16 cellular contexts compared by ENCODE assay signal in genomic region chr7:81211617-81212016, GRCh38.
DNase-seq lines count a peak whose midpoint lies in the region; ATAC-seq, FAIRE-seq and TF ChIP-seq lines count a peak whose summit lies in the region.
"Had no signal": no experiment of that assay in that cellular context is flagged by ENCODE, and none has a peak within 500 bp of the region (broad histone marks: within the 10 kb centered on the region; RNA-seq: fewer than 3 reads in every experiment).

No MANE protein-coding gene starts in this region.

- H2AK5ac ChIP-seq in H1 (ENCODE audit: low read depth, low read length) = no peak overlapping the region

- H4K5ac ChIP-seq in H1 (ENCODE audit: insufficient read length, low read depth, low read length) = no peak overlapping the region

- no peak overlapping the region for H3K23ac ChIP-seq in H1 (ENCODE audit: insufficient read length)

- H3K56ac ChIP-seq in H1 (replicated peaks; ENCODE audit: insufficient read length, low read depth, low read length) = no peak overlapping the region

- H3K36me3 ChIP-seq in H1 (ENCODE audit: control insufficient read depth in 2 of 4, insufficient read depth in 4 of 4, low read length in 3 of 4) = no peaks in the 10 kb centered on the region
- no peaks in the 10 kb centered on the region for H3K36me3 ChIP-seq in neural progenitor cell
- H3K36me3 ChIP-seq: BLaER1, thoracic aorta had no signal

- WGBS in H1 (ENCODE audit: extremely low coverage in 1 of 2, insufficient coverage in 1 of 2, insufficient read length in 1 of 2, insufficient replicate concordance in 2 of 2, low coverage in 1 of 2, low lambda C conversion rate in 2 of 2, missing lambda C conversion rate in 1 of 2), 2 experiments = 95% methylated on average over 7 of the region's 7 CpGs; no CpG with 5 or more reads in 1 of the 2 experiments

- no peak overlapping the region for H2BK20ac ChIP-seq in H1 (ENCODE audit: low read length)

- H3K4me1 Mint-ChIP-seq in neural progenitor cell (peaks cover 20% of the 10 kb centered on the region), Calu3 (ENCODE audit: low read depth, unreplicated experiment) (no peaks in the 10 kb centered on the region)

- H4K20me1 ChIP-seq in H1 (replicated peaks in 1 of 2; ENCODE audit: control insufficient read depth in 1 of 2, insufficient read depth in 2 of 2, low read length in 2 of 2) = no peaks in the 10 kb centered on the region
- no peaks in the 10 kb centered on the region for H4K20me1 ChIP-seq in neural progenitor cell (ENCODE audit: low read depth)
- H4K20me1 ChIP-seq: BLaER1 had no signal

- no peak overlapping the region for H4K91ac ChIP-seq in H1 (replicated peaks; ENCODE audit: insufficient read length, low read length)

- TF ChIP-seq EP300 in H1 (IDR thresholded peaks at IDR 0.05; ENCODE audit: borderline replicate concordance in 1 of 2, low read depth in 2 of 2, low read length in 2 of 2) = no peak

- no peaks in the 10 kb centered on the region for H3K4me1 ChIP-seq in H1 (replicated peaks in 1 of 4; ENCODE audit: control insufficient read depth in 3 of 4, insufficient read depth in 4 of 4, low read length in 3 of 4)
- peaks cover 19% of the 10 kb centered on the region for H3K4me1 ChIP-seq in neural progenitor cell
- H3K4me1 ChIP-seq: BLaER1 had no signal

- H3K9ac ChIP-seq in H1 (replicated peaks in 1 of 4; ENCODE audit: extremely low read depth in 1 of 4, low read depth in 3 of 4, low read length in 3 of 4) = no peak overlapping the region
- no peak overlapping the region for H3K9ac ChIP-seq in neural progenitor cell
- H3K9ac ChIP-seq: BLaER1 had no signal

- no peak overlapping the region; the same call in 1 of the 2 replicates for H2BK12ac ChIP-seq in H1 (ENCODE audit: low read depth, low read length)

- H3K4ac ChIP-seq in H1 (replicated peaks; ENCODE audit: insufficient read length, low read depth, low read length) = no peak overlapping the region

- H3K27me3 ChIP-seq in H1 (replicated peaks in 1 of 4; ENCODE audit: control insufficient read depth in 3 of 4, extremely low read depth in 1 of 4, insufficient read depth in 3 of 4, low read length in 3 of 4) (no peaks in the 10 kb centered on the region), neural progenitor cell (no peaks in the 10 kb centered on the region)
- H3K27me3 ChIP-seq: BLaER1 had no signal

- no peak overlapping the region for H3K14ac ChIP-seq in H1 (ENCODE audit: insufficient read length)

- FAIRE-seq in H1 (lab: Jason Lieb, UNC) = no peak
- FAIRE-seq: HTR-8/SVneo had no signal

- CTCF ChIA-PET in H1 (lab: Charles Lee; ENCODE audit: partially characterized antibody) = interaction anchor here (0.6 to 0.9 kb wide), 2 partner anchors 12 to 1184 kb away, joined by 3 to 5 read pairs; no protein-coding TSS in a partner anchor
- CTCF ChIA-PET in Calu3 (lab: Charles Lee) = no interaction called here

- H3K4me2 ChIP-seq in H1 (ENCODE audit: insufficient read depth in 1 of 2, low read depth in 2 of 2, low read length in 2 of 2) = no peak overlapping the region
- H3K4me2 ChIP-seq in neural progenitor cell = no peak overlapping the region
- H3K4me2 ChIP-seq: BLaER1 had no signal

- DNase-seq in ELR (ENCODE audit: low read depth) (peak; percentile 64), OCI-M1 (lab: John Stamatoyannopoulos, UW) (peak; percentile 86), H1 (ENCODE audit: low read depth in 1 of 2, low spot score in 2 of 2) (no peak), neural progenitor cell (ENCODE audit: low spot score) (peak; percentile 19), coronary artery (ENCODE audit: low spot score) (no peak), HuH-7.5 (ENCODE audit: low spot score) (no peak), Calu3 (no peak)
- DNase-seq: activated effector memory CD4-positive, alpha-beta T cell treated with anti-CD3 and anti-CD28 coated beads, Interleukin-2, amount 50 U/mL, for 16 hours; MM.1S; NCI-H2081; NCI-H524 treated with DMSO at 0.1 percent for 48 hours; T-helper 1 cell had no signal

- H3K27ac ChIP-seq in H1 (ENCODE audit: low read depth, low read length) (no peak overlapping the region), neural progenitor cell (no peak overlapping the region), coronary artery (no peak overlapping the region)
- H3K27ac ChIP-seq: BLaER1, thoracic aorta had no signal

- no peak for ATAC-seq in HG03442 (IDR thresholded peaks at IDR 0.05; ENCODE audit: unreplicated experiment)

- intact Hi-C loops in Calu3 (cut with micrococcal nuclease; ENCODE audit: unreplicated experiment) = no loop called here

- H3K4me3 ChIP-seq in H1 (ENCODE audit: extremely low read depth in 1 of 4, insufficient read depth in 2 of 4, low read depth in 3 of 4, low read length in 4 of 4) (no peak overlapping the region), neural progenitor cell (no peak overlapping the region), coronary artery (no peak overlapping the region)
- H3K4me3 ChIP-seq: BLaER1, thoracic aorta had no signal

- H3K18ac ChIP-seq in H1 (ENCODE audit: extremely low read depth, low read length) = no peak overlapping the region

- H2BK5ac ChIP-seq in H1 (ENCODE audit: low read depth, low read length) = no peak overlapping the region

- H3K79me1 ChIP-seq in H1 (ENCODE audit: low read depth, low read length) = no peaks in the 10 kb centered on the region

- H4K8ac ChIP-seq in H1 (ENCODE audit: extremely low read depth, insufficient read depth, low read length) = no peak overlapping the region

- H3K9me3 ChIP-seq in H1 (ENCODE audit: insufficient read depth in 2 of 2, low read depth in 1 of 2, low read length in 1 of 2) (no peaks in the 10 kb centered on the region), neural progenitor cell (ENCODE audit: low read depth) (no peaks in the 10 kb centered on the region)
- H3K9me3 ChIP-seq: BLaER1, thoracic aorta had no signal

- peak overlapping the region; percentile 55; the same call in 1 of the 2 replicates for H2AFZ ChIP-seq in H1 (ENCODE audit: low read length)
- peak overlapping the region; percentile 40 for H2AFZ ChIP-seq in neural progenitor cell (replicated peaks)

- H3K9me3 Mint-ChIP-seq in neural progenitor cell (no peaks in the 10 kb centered on the region), Calu3 (ENCODE audit: low read depth, unreplicated experiment) (no peaks in the 10 kb centered on the region)

- TF ChIP-seq POLR2A in H1 (IDR thresholded peaks at IDR 0.05; ENCODE audit: control extremely low read depth in 1 of 2, low read depth in 2 of 2, low read length in 2 of 2) = no peak

- H3K79me2 ChIP-seq in H1 (ENCODE audit: control insufficient read depth in 1 of 2, insufficient read depth in 2 of 2, low read length in 2 of 2) = no peaks in the 10 kb centered on the region
- H3K79me2 ChIP-seq in neural progenitor cell (ENCODE audit: low read depth) = no peaks in the 10 kb centered on the region

- H3K23me2 ChIP-seq in H1 (ENCODE audit: low read depth, low read length) = no peaks in the 10 kb centered on the region; the same call in 1 of the 2 replicates

- H3K4me3 Mint-ChIP-seq in neural progenitor cell (no peak overlapping the region), Calu3 (ENCODE audit: low read depth, unreplicated experiment) (no peak overlapping the region)

- no peak for TF ChIP-seq RAD21 in H1 (IDR thresholded peaks at IDR 0.05 in 1 of 2, conservative IDR thresholded peaks at IDR 0.05 in 1 of 2; ENCODE audit: low read depth in 2 of 2, low read length in 2 of 2)

- H3K27ac Mint-ChIP-seq in neural progenitor cell = no peak overlapping the region
- no peak overlapping the region for H3K27ac Mint-ChIP-seq in Calu3 (ENCODE audit: unreplicated experiment)

- BruUV-seq in Calu3 (replicated peaks; lab: Mats Ljungman, UMichigan) = no TSS peak

- no peaks in the 10 kb centered on the region for H3K27me3 Mint-ChIP-seq in neural progenitor cell (ENCODE audit: insufficient read depth, low read depth)
- H3K27me3 Mint-ChIP-seq in Calu3 (ENCODE audit: unreplicated experiment) = no peaks in the 10 kb centered on the region

- H2BK15ac ChIP-seq in H1 (ENCODE audit: low read length) = no peak overlapping the region

- H2BK120ac ChIP-seq in H1 (replicated peaks; ENCODE audit: low read depth, low read length) = no peak overlapping the region

- H3K36me3 Mint-ChIP-seq in neural progenitor cell (no peaks in the 10 kb centered on the region), Calu3 (ENCODE audit: insufficient read depth, unreplicated experiment) (no peaks in the 10 kb centered on the region)

- POLR2A ChIA-PET in H1 (lab: Charles Lee; ENCODE audit: partially characterized antibody) = no interaction called here

- TF ChIP-seq CTCF in H1 (IDR thresholded peaks at IDR 0.05; ENCODE audit: control extremely low read depth in 1 of 3, insufficient read depth in 1 of 3, low read depth in 1 of 3, low read length in 3 of 3) = no peak
- TF ChIP-seq CTCF in neural progenitor cell (IDR thresholded peaks at IDR 0.05) = no peak
- no peak for TF ChIP-seq CTCF in coronary artery (IDR thresholded peaks at IDR 0.05)
- TF ChIP-seq CTCF in Calu3 (IDR thresholded peaks at IDR 0.05; ENCODE audit: unreplicated experiment) = no peak

- no peaks in the 10 kb centered on the region for H3F3A ChIP-seq in neural progenitor cell (ENCODE audit: low read depth)

TF ChIP-seq in H1, 55 proteins besides CTCF, POLR2A, EP300 and RAD21:
- TF ChIP-seq PHF8 (conservative IDR thresholded peaks at IDR 0.05; ENCODE audit: low read depth, low read length) (no peak), BRCA1 (IDR thresholded peaks at IDR 0.05; ENCODE audit: low read depth, low read length) (no peak), SP4 (IDR thresholded peaks at IDR 0.05; ENCODE audit: low read length) (no peak), SP2 (IDR thresholded peaks at IDR 0.05; ENCODE audit: low read length) (no peak), TEAD4 (IDR thresholded peaks at IDR 0.05; ENCODE audit: low read depth, low read length) (no peak), YY1 (IDR thresholded peaks at IDR 0.05; ENCODE audit: low read depth, low read length) (no peak), EZH2 (IDR thresholded peaks at IDR 0.05; ENCODE audit: low read depth, low read length, severe bottlenecking) (no peak)
TF ChIP-seq in H1: peak in this region for 0.

Comparison
In these comparisons a context has a peak if more than half of its experiments do, and no peak if none do; other contexts are left out.
1. DNase-seq: peak in ELR (single experiment), OCI-M1 (single experiment) and neural progenitor cell (single experiment); none in H1 (0 of 2), coronary artery (single experiment), HuH-7.5 (single experiment) and Calu3 (single experiment).